Comparison of ENCODE assay signal across 4 cellular contexts in genomic region chr4:184657820-184658219, GRCh38. TPM values are rescaled to one million over a fixed set of nuclear protein-coding genes. Genes with fewer than 3 reads are reported as not detected.
DNase-seq lines count a peak whose midpoint lies in the region; ATAC-seq, FAIRE-seq and TF ChIP-seq lines count a peak whose summit lies in the region.
"Not testable (repeated sequence)": the region's sequence is repeated elsewhere in the genome, so short reads cannot be mapped to it uniquely, and the experiment has no call there.

No MANE protein-coding gene starts in this region.

- POLR2A ChIA-PET in A549 (lab: Yijun Ruan, JAX); HEK293 (lab: Yijun Ruan, JAX): not testable (repeated sequence)

- not testable (repeated sequence) for FAIRE-seq in A549 (lab: Jason Lieb, UNC)

- TF ChIP-seq EP300 in A549 (IDR thresholded peaks at IDR 0.05): not testable (repeated sequence)

- not testable (repeated sequence) for H3K4me1 ChIP-seq in A549; HEK293 (ENCODE audit: control insufficient read depth, insufficient read depth, low read length)

- H3K4me2 ChIP-seq in A549: not testable (repeated sequence)

- H3K4me1 Mint-ChIP-seq in activated T-cell treated with anti-CD3 and anti-CD28 coated beads, Interleukin-2, amount 50 U/mL, for 24 hours (ENCODE audit: low read depth): not testable (repeated sequence)
- peaks cover 16% of the 10 kb centered on the region for H3K4me1 Mint-ChIP-seq in dendritic cell treated with granulocyte-macrophage colony-stimulating factor and Interleukin-4, amounts not matched to agents 40 ng/mL and 50 ng/mL, for 4 days (ENCODE audit: low read depth)

- H3K9me3 ChIP-seq in A549; HEK293 (ENCODE audit: control insufficient read depth, insufficient read depth, low read depth, low read length): not testable (repeated sequence)

- not testable (repeated sequence) for TF ChIP-seq RAD21 in A549 (conservative IDR thresholded peaks at IDR 0.05 in 1 of 2, IDR thresholded peaks at IDR 0.05 in 1 of 2)

- H3K36me3 Mint-ChIP-seq in activated T-cell treated with anti-CD3 and anti-CD28 coated beads, Interleukin-2, amount 50 U/mL, for 24 hours (ENCODE audit: low read depth): peaks cover 51% of the 10 kb centered on the region
- H3K36me3 Mint-ChIP-seq in dendritic cell treated with granulocyte-macrophage colony-stimulating factor and Interleukin-4, amounts not matched to agents 40 ng/mL and 50 ng/mL, for 4 days (ENCODE audit: low read depth): not testable (repeated sequence)

- H3K27me3 Mint-ChIP-seq in activated T-cell treated with anti-CD3 and anti-CD28 coated beads, Interleukin-2, amount 50 U/mL, for 24 hours; dendritic cell treated with granulocyte-macrophage colony-stimulating factor and Interleukin-4, amounts not matched to agents 40 ng/mL and 50 ng/mL, for 4 days: not testable (repeated sequence)

- peaks cover 4 to 37% of the 10 kb centered on the region in 2 experiments for H3K36me3 ChIP-seq in HEK293 (ENCODE audit: control insufficient read depth in 2 of 2, insufficient read depth in 1 of 2, low read length in 2 of 2)

- not testable (repeated sequence) for H3K4me3 ChIP-seq in A549; HEK293 (ENCODE audit: low read depth, low read length)

- not testable (repeated sequence) for H3K9me3 Mint-ChIP-seq in activated T-cell treated with anti-CD3 and anti-CD28 coated beads, Interleukin-2, amount 50 U/mL, for 24 hours; dendritic cell treated with granulocyte-macrophage colony-stimulating factor and Interleukin-4, amounts not matched to agents 40 ng/mL and 50 ng/mL, for 4 days

- intact Hi-C loops in dendritic cell treated with granulocyte-macrophage colony-stimulating factor and Interleukin-4, amounts not matched to agents 40 ng/mL and 50 ng/mL, for 4 days (cut with micrococcal nuclease): not testable (repeated sequence)

- TF ChIP-seq POLR2A in A549 (IDR thresholded peaks at IDR 0.05; ENCODE audit: low read length): not testable (repeated sequence)

- WGBS in A549 (ENCODE audit: missing lambda C conversion rate): 92% methylated on average over 9 of the region's 9 CpGs

- CTCF ChIA-PET in A549 (lab: Yijun Ruan, JAX); HEK293 (lab: Yijun Ruan, JAX): not testable (repeated sequence)

- not testable (repeated sequence) for H3K27ac ChIP-seq in A549; HEK293 (ENCODE audit: extremely low read depth, low read depth, low read length)

- peak overlapping the region; percentile 37 for H3K27ac Mint-ChIP-seq in activated T-cell treated with anti-CD3 and anti-CD28 coated beads, Interleukin-2, amount 50 U/mL, for 24 hours
- H3K27ac Mint-ChIP-seq in dendritic cell treated with granulocyte-macrophage colony-stimulating factor and Interleukin-4, amounts not matched to agents 40 ng/mL and 50 ng/mL, for 4 days: peak overlapping the region; percentile 32

- TF ChIP-seq CTCF in A549 (IDR thresholded peaks at IDR 0.05); HEK293 (tag by site-specific recombination; IDR thresholded peaks at IDR 0.05): not testable (repeated sequence)

- not testable (repeated sequence) for H3K4me3 Mint-ChIP-seq in activated T-cell treated with anti-CD3 and anti-CD28 coated beads, Interleukin-2, amount 50 U/mL, for 24 hours; dendritic cell treated with granulocyte-macrophage colony-stimulating factor and Interleukin-4, amounts not matched to agents 40 ng/mL and 50 ng/mL, for 4 days

- DNase-seq in A549 (ENCODE audit: low read depth in 1 of 2, low spot score in 1 of 2); activated T-cell treated with anti-CD3 and anti-CD28 coated beads, Interleukin-2, amount 50 U/mL, for 24 hours: not testable (repeated sequence)

- not testable (repeated sequence) for ATAC-seq in A549

TF ChIP-seq in A549, 52 proteins besides CTCF, POLR2A, EP300 and RAD21:
- peak; percentile 63 for TF ChIP-seq ZC3H11A (IDR thresholded peaks at IDR 0.05)

TF ChIP-seq in HEK293, 187 proteins besides CTCF, POLR2A, EP300 and RAD21 (continues in another document):
- TF ChIP-seq ZNF394 (tag by site-specific recombination; IDR thresholded peaks at IDR 0.05; ENCODE audit: borderline replicate concordance) (peak; percentile 85), REST (tag by site-specific recombination; IDR thresholded peaks at IDR 0.05) (peak; percentile 67), ZNF426 (tag by site-specific recombination; IDR thresholded peaks at IDR 0.05) (peak; percentile 70), ZNF266 (tag by site-specific recombination; IDR thresholded peaks at IDR 0.05; ENCODE audit: low read depth) (peak; percentile 64), ZNF654 (tag by site-specific recombination; IDR thresholded peaks at IDR 0.05; ENCODE audit: low read depth) (peak; percentile 39; the same call in 1 of the 2 replicates), ZNF664 (tag by site-specific recombination; IDR thresholded peaks at IDR 0.05) (0 out of 2 replicates have a peak, but pooled peaks have one; percentile 19), ZBTB11 (tag by site-specific recombination; conservative IDR thresholded peaks at IDR 0.05; ENCODE audit: low read depth) (peak; percentile 74), ZNF433 (tag by site-specific recombination; IDR thresholded peaks at IDR 0.05; ENCODE audit: low read depth) (0 out of 2 replicates have a peak, but pooled peaks have one; percentile 42), ZNF558 (tag by site-specific recombination; IDR thresholded peaks at IDR 0.05) (0 out of 2 replicates have a peak, but pooled peaks have one; percentile 61), ZBTB8A (tag by site-specific recombination; IDR thresholded peaks at IDR 0.05) (peak; percentile 68)

RNA-seq across cellular contexts. Expression of gene PRIMPOL, which starts 8.3 kb away (rescaled TPM):
- polyA plus RNA-seq in A549 (2011; rRNA removed) (18.1 and 23.9 TPM in 2 replicates), A549 (2017; fragmentation: RNase III; extraction: RNeasy Plus Mini Kit Qiagen cat#74134 plus additional on column Dnase treatment) (9.7 to 11.2 TPM (median 10.0 TPM) in 3 replicates)
- polyA plus RNA-seq in A549 (2012; cell fraction: cytosol; rRNA removed): 5.0 and 6.1 TPM in 2 replicates
- 3.8 and 4.6 TPM in 2 replicates for polyA plus RNA-seq in A549 (2012; cell fraction: nucleus; rRNA removed)
- 2.2 and 2.5 TPM in 2 replicates for polyA minus RNA-seq in A549 (2011; rRNA and poly(A)+ RNA removed)

RNA-seq across cellular contexts. Expression of gene CASP3, which starts 8.6 kb away (rescaled TPM):
- 18.9 and 25.4 TPM in 2 replicates for polyA plus RNA-seq in A549 (2011; rRNA removed)
- polyA plus RNA-seq in A549 (2012; cell fraction: cytosol; rRNA removed): 6.7 and 6.9 TPM in 2 replicates
- polyA plus RNA-seq in A549 (2012; cell fraction: nucleus; rRNA removed): 3.9 and 7.0 TPM in 2 replicates
- 17.4 to 18.3 TPM (median 17.8 TPM) in 3 replicates for polyA plus RNA-seq in A549 (2017; fragmentation: RNase III; extraction: RNeasy Plus Mini Kit Qiagen cat#74134 plus additional on column Dnase treatment)
- polyA minus RNA-seq in A549 (2011; rRNA and poly(A)+ RNA removed): 3.9 and 6.4 TPM in 2 replicates
